1 cellular context compared by ENCODE assay signal in the genomic region with DNA sequence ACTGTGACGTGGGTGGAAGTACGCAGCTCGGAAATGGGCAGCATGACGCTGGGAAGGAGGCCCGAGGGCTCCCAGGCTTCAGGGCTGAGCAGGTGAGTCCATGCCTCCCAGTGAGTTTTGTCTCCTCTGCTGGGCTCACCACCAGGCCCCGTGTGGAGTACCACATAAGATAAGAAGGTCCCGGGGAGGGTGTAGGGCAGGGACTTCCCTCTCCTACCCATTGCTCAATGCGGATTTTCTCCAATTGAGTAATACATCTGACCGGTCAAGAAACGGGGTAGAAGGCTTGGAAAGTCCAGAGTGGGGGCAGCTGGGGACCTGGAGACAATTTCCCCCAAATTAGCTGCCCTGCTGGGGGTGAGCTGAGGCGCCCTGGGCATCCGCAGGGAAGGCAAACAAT.
A peak's percentile ranks its signal among the peaks of the same experiment; 100 is the strongest.
TF ChIP-seq lines count a peak whose summit lies in the region.

No MANE protein-coding gene starts in this region.

TF ChIP-seq in GM12878, 131 proteins besides CTCF, POLR2A, EP300 and RAD21:
- TF ChIP-seq RUNX3 (IDR thresholded peaks at IDR 0.05; ENCODE audit: low read length) (peak; percentile 22; the same call in 1 of the 2 replicates), KDM1A (IDR thresholded peaks at IDR 0.05; ENCODE audit: borderline replicate concordance) (no peak)
